ENCODE assay signal across 9 cellular contexts in genomic region chr4:5708171-5708828, GRCh38. TPM values are rescaled to one million over a fixed set of nuclear protein-coding genes. Genes with fewer than 3 reads are reported as not detected.
DNase-seq lines count a peak whose midpoint lies in the region; ATAC-seq and TF ChIP-seq lines count a peak whose summit lies in the region.
"Had no signal": no experiment of that assay in that cellular context is flagged by ENCODE, and none has a peak within 500 bp of the region (broad histone marks: within the 10 kb centered on the region; RNA-seq: fewer than 3 reads in every experiment).

Gene EVC2, minus strand, starts transcription at chr4:5708559. Its CDS starts 46 bp downstream, at chr4:5708513.

- DNase-seq in stimulated activated CD4-positive, alpha-beta T cell treated with anti-CD3 and anti-CD28 coated beads, Interleukin-12 subunit alpha, Interleukin-12 subunit beta, amount 100 ng/mL, for 4 hours: peak; percentile 20
- no peak for DNase-seq in stimulated activated CD4-positive, alpha-beta T cell treated with anti-CD3 and anti-CD28 coated beads, Interleukin-2, amount 100 ng/mL, for 48 hours
- no peak for DNase-seq in activated naive CD8-positive, alpha-beta T cell treated with anti-CD3 and anti-CD28 coated beads, Interleukin-2, amount 10 ng/mL, durations not matched to agents 7 days and 5 days
- DNase-seq in Right ventricle myocardium superior (peak; percentile 86), osteoblast (ENCODE audit: insufficient read length, low spot score, missing footprints) (peak; percentile 96), NCI-H1436 (lab: John Stamatoyannopoulos, UW) (no peak), DMS79 (lab: John Stamatoyannopoulos, UW) (no peak)

- ATAC-seq in activated naive CD8-positive, alpha-beta T cell treated with anti-CD3 and anti-CD28 coated beads, Interleukin-2, amount 10 ng/mL, durations not matched to agents 7 days and 5 days (ENCODE audit: low read depth): no peak
- ATAC-seq in Right ventricle myocardium superior (ENCODE audit: poor library complexity) (peak; percentile 80), GM21825 (IDR thresholded peaks at IDR 0.05; ENCODE audit: unreplicated experiment) (no peak)
- ATAC-seq: activated naive CD4-positive, alpha-beta T cell treated with anti-CD3 and anti-CD28 coated beads, Interleukin-2, amount 50 U/mL, for 72 hours had no signal

- peaks cover 45% of the 10 kb centered on the region for H3K27me3 Mint-ChIP-seq in activated naive CD8-positive, alpha-beta T cell treated with anti-CD3 and anti-CD28 coated beads, Interleukin-2, amount 10 ng/mL, durations not matched to agents 7 days and 5 days

- no peaks in the 10 kb centered on the region for H3K36me3 Mint-ChIP-seq in activated naive CD8-positive, alpha-beta T cell treated with anti-CD3 and anti-CD28 coated beads, Interleukin-2, amount 10 ng/mL, durations not matched to agents 7 days and 5 days

- no peaks in the 10 kb centered on the region for H3K9me3 ChIP-seq in osteoblast (ENCODE audit: low read depth, low read length)

- H2AFZ ChIP-seq in osteoblast (ENCODE audit: low read length): peak within 1 kb of the TSS; percentile 96

- H3K4me3 ChIP-seq in osteoblast (ENCODE audit: insufficient read depth, low read length): peak within 1 kb of the TSS; percentile 87

- peaks cover 5% of the 10 kb centered on the region for H3K4me1 Mint-ChIP-seq in activated naive CD8-positive, alpha-beta T cell treated with anti-CD3 and anti-CD28 coated beads, Interleukin-2, amount 10 ng/mL, durations not matched to agents 7 days and 5 days

- peaks cover 9% of the 10 kb centered on the region for H3K9me3 Mint-ChIP-seq in activated naive CD8-positive, alpha-beta T cell treated with anti-CD3 and anti-CD28 coated beads, Interleukin-2, amount 10 ng/mL, durations not matched to agents 7 days and 5 days

- peak within 1 kb of the TSS; percentile 66 for H3K27ac ChIP-seq in osteoblast (ENCODE audit: low read depth, low read length)

- POLR2A ChIA-PET in activated naive CD8-positive, alpha-beta T cell treated with anti-CD3 and anti-CD28 coated beads, Interleukin-2, amount 10 ng/mL, durations not matched to agents 7 days and 5 days (lab: Charles Lee): no interaction called here

- H3K4me2 ChIP-seq in osteoblast (ENCODE audit: insufficient read depth, low read length): peak within 1 kb of the TSS; percentile 91

- TF ChIP-seq CTCF in osteoblast (IDR thresholded peaks at IDR 0.05; ENCODE audit: extremely low read depth, low read depth, low read length): no peak

- peaks cover 54% of the 10 kb centered on the region for H3K79me2 ChIP-seq in osteoblast (ENCODE audit: insufficient read depth, low read length)

- H3K4me1 ChIP-seq in osteoblast (ENCODE audit: insufficient read depth, low read length): peaks cover 38% of the 10 kb centered on the region

- no peaks in the 10 kb centered on the region for H3K27me3 ChIP-seq in osteoblast (ENCODE audit: insufficient read depth, low read length)

- no peaks in the 10 kb centered on the region for H3K36me3 ChIP-seq in osteoblast (ENCODE audit: insufficient read depth, low read length)

- H3K27ac Mint-ChIP-seq in activated naive CD8-positive, alpha-beta T cell treated with anti-CD3 and anti-CD28 coated beads, Interleukin-2, amount 10 ng/mL, durations not matched to agents 7 days and 5 days: no peak within 1 kb of the TSS
- H3K27ac Mint-ChIP-seq: activated naive CD4-positive, alpha-beta T cell treated with anti-CD3 and anti-CD28 coated beads, Interleukin-2, amount 50 U/mL, for 72 hours had no signal

- intact Hi-C loops in Right ventricle myocardium superior (cut with DNase I): no loop called here

- H4K20me1 ChIP-seq in osteoblast (ENCODE audit: insufficient read depth, low read length): peaks cover 33% of the 10 kb centered on the region

- H3K4me3 Mint-ChIP-seq in activated naive CD8-positive, alpha-beta T cell treated with anti-CD3 and anti-CD28 coated beads, Interleukin-2, amount 10 ng/mL, durations not matched to agents 7 days and 5 days: peak within 1 kb of the TSS; percentile 32

RNA-seq across cellular contexts. Expression of gene EVC2, which starts in this region (rescaled TPM):
- total RNA-seq in activated naive CD8-positive, alpha-beta T cell treated with anti-CD3 and anti-CD28 coated beads, Interleukin-2, amount 10 ng/mL, durations not matched to agents 7 days and 5 days: under 1 TPM; 0.68 to 0.69 TPM
- total RNA-seq in Right ventricle myocardium superior: 1.6 TPM
- 17.4 and 19.2 TPM in 2 replicates for total RNA-seq in osteoblast

Comparison
In these comparisons a context has a peak if more than half of its experiments do, and no peak if none do; other contexts are left out.
1. DNase-seq: peak in stimulated activated CD4-positive, alpha-beta T cell treated with anti-CD3 and anti-CD28 coated beads, Interleukin-12 subunit alpha, Interleukin-12 subunit beta, amount 100 ng/mL, for 4 hours (single experiment), Right ventricle myocardium superior (single experiment) and osteoblast (single experiment); none in stimulated activated CD4-positive, alpha-beta T cell treated with anti-CD3 and anti-CD28 coated beads, Interleukin-2, amount 100 ng/mL, for 48 hours (0 of 2), activated naive CD8-positive, alpha-beta T cell treated with anti-CD3 and anti-CD28 coated beads, Interleukin-2, amount 10 ng/mL, durations not matched to agents 7 days and 5 days (single experiment), NCI-H1436 (single experiment) and DMS79 (single experiment).